In genomic region chr2:12603781-12604180, GRCh38 we compare ENCODE assay signal across 20 cellular contexts.
"Had no signal": no experiment of that assay in that cellular context is flagged by ENCODE, and none has a peak within 500 bp of the region (broad histone marks: within the 10 kb centered on the region; RNA-seq: fewer than 3 reads in every experiment).

No MANE protein-coding gene starts in this region.

- H3K4me3 ChIP-seq: dorsolateral prefrontal cortex, psoas muscle, right atrium auricular region, sigmoid colon, skin epidermis, testis, tibial nerve had no signal

- H3K4me3 Mint-ChIP-seq: naive B cell; nephron progenitor cell; stimulated activated naive B cell treated with anti-CD40 and anti-IgM and Interleukin-4, amounts not matched to agents 10 μg/mL and 1 μg/mL and 100 μg/mL, for 72 hours; stimulated activated naive CD8-positive, alpha-beta T cell treated with anti-CD3 and anti-CD28 coated beads, Interleukin-15, amount 100 ng/mL, for 72 hours had no signal

- H3K27ac ChIP-seq: dorsolateral prefrontal cortex, neutrophil, psoas muscle, right atrium auricular region, sigmoid colon, skin epidermis, testis, tibial nerve had no signal

- DNase-seq: cortex of kidney; dorsolateral prefrontal cortex; effector CD8-positive, alpha-beta T cell; foreskin melanocyte; head of caudate nucleus; hippocampal formation; mesendoderm; naive B cell; nephron progenitor cell; psoas muscle; sigmoid colon; stimulated activated CD4-positive, alpha-beta T cell treated with anti-CD3 and anti-CD28 coated beads, Interleukin-2, amount 100 ng/mL, for 24 hours; stimulated activated CD4-positive, alpha-beta T cell treated with anti-CD3 and anti-CD28 coated beads, Interleukin-4, amount 100 ng/mL, for 4 hours; stimulated activated naive B cell treated with anti-CD40 and anti-IgM and Interleukin-4, amounts not matched to agents 10 μg/mL and 1 μg/mL and 100 μg/mL, for 72 hours; stimulated activated naive CD8-positive, alpha-beta T cell treated with anti-CD3 and anti-CD28 coated beads, Interleukin-15, amount 100 ng/mL, for 72 hours; testis had no signal

- H3K27ac Mint-ChIP-seq: nephron progenitor cell; stimulated activated naive B cell treated with anti-CD40 and anti-IgM and Interleukin-4, amounts not matched to agents 10 μg/mL and 1 μg/mL and 100 μg/mL, for 72 hours; stimulated activated naive CD8-positive, alpha-beta T cell treated with anti-CD3 and anti-CD28 coated beads, Interleukin-15, amount 100 ng/mL, for 72 hours had no signal

- H3K36me3 ChIP-seq: neutrophil, right atrium auricular region, sigmoid colon, tibial nerve had no signal

- H3K27me3 Mint-ChIP-seq: stimulated activated naive CD8-positive, alpha-beta T cell treated with anti-CD3 and anti-CD28 coated beads, Interleukin-15, amount 100 ng/mL, for 72 hours had no signal

- H3K27me3 ChIP-seq: neutrophil, right atrium auricular region, sigmoid colon, testis, tibial nerve had no signal

- H3K9me3 ChIP-seq: neutrophil, psoas muscle, right atrium auricular region, sigmoid colon, testis, tibial nerve had no signal

- H3K9me3 Mint-ChIP-seq: nephron progenitor cell; stimulated activated naive B cell treated with anti-CD40 and anti-IgM and Interleukin-4, amounts not matched to agents 10 μg/mL and 1 μg/mL and 100 μg/mL, for 72 hours had no signal

- H3K4me1 ChIP-seq: psoas muscle had no signal

- H3K36me3 Mint-ChIP-seq: stimulated activated naive B cell treated with anti-CD40 and anti-IgM and Interleukin-4, amounts not matched to agents 10 μg/mL and 1 μg/mL and 100 μg/mL, for 72 hours had no signal
